In the genomic region with DNA sequence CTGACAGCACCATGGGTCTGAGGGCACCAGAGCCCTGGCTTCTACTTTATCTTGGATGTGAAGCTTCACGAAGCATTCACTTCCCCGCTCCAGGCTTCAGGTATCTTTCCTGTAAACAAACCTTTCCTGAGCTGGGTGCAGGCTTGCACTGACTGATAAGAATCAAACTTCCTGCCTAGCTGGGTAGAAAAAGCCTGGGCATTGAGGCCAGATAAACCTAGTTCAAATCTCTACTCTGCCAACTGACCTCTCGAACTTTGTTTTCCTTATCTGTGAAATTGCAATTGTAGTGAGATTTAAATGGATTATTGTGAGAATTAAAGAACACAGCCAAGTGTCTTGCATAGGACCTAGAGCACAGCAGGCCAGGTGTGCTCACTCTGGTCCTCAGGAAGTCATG, we compare ENCODE assay signal across 29 cellular contexts. TPM values are rescaled to one million over a fixed set of nuclear protein-coding genes. Genes with fewer than 3 reads are reported as not detected.
A peak's percentile ranks its signal among the peaks of the same experiment; 100 is the strongest.
DNase-seq lines count a peak whose midpoint lies in the region; ATAC-seq, FAIRE-seq and TF ChIP-seq lines count a peak whose summit lies in the region.
"Had no signal": no experiment of that assay in that cellular context is flagged by ENCODE, and none has a peak within 500 bp of the region (broad histone marks: within the 10 kb centered on the region; RNA-seq: fewer than 3 reads in every experiment).

No MANE protein-coding gene starts in this region.

- H3K4me2 ChIP-seq in K562 (ENCODE audit: insufficient read depth, low read length): no peak overlapping the region
- H3K4me2 ChIP-seq in mesenchymal stem cell (ENCODE audit: low read length, poor library complexity, severe bottlenecking): no peak overlapping the region

- no peak overlapping the region for H2BK15ac ChIP-seq in mesenchymal stem cell (ENCODE audit: low read depth, poor library complexity, severe bottlenecking)

- H3K9me3 ChIP-seq in K562 (replicated peaks; ENCODE audit: control insufficient read depth, insufficient read depth, low read depth, low read length) (no peaks in the 10 kb centered on the region), mesenchymal stem cell (ENCODE audit: control insufficient read depth, low read length) (no peaks in the 10 kb centered on the region)
- no peaks in the 10 kb centered on the region for H3K9me3 ChIP-seq in CD8-positive, alpha-beta T cell (ENCODE audit: low read length)
- H3K9me3 ChIP-seq: BE2C, MG63, right atrium auricular region, upper lobe of right lung had no signal

- no peak overlapping the region for H3K4me3 Mint-ChIP-seq in activated T-cell treated with anti-CD3 and anti-CD28 coated beads, Interleukin-2, amount 50 U/mL, for 72 hours
- peak overlapping the region in 1 of 3 donors; percentile 97 for H3K4me3 Mint-ChIP-seq in T-cell
- no peak overlapping the region for H3K4me3 Mint-ChIP-seq in CD8-positive, alpha-beta T cell

- H3K4me1 ChIP-seq in K562 (replicated peaks in 1 of 2; ENCODE audit: control insufficient read depth in 2 of 2, insufficient read depth in 2 of 2, low read length in 2 of 2) (peaks cover 18 to 20% of the 10 kb centered on the region in 2 experiments), mesenchymal stem cell (ENCODE audit: control insufficient read depth, insufficient read depth, low read depth, low read length) (peaks cover 16% of the 10 kb centered on the region)
- H3K4me1 ChIP-seq in CD8-positive, alpha-beta T cell (ENCODE audit: insufficient read depth, low read length): peaks cover 26% of the 10 kb centered on the region
- H3K4me1 ChIP-seq: BE2C had no signal

- peak overlapping the region; percentile 20 for H3K27ac Mint-ChIP-seq in activated T-cell treated with anti-CD3 and anti-CD28 coated beads, Interleukin-2, amount 50 U/mL, for 72 hours
- H3K27ac Mint-ChIP-seq in T-cell: peak overlapping the region; percentile 62 to 86
- H3K27ac Mint-ChIP-seq in CD8-positive, alpha-beta T cell: no peak overlapping the region

- no peak overlapping the region for H4K91ac ChIP-seq in mesenchymal stem cell (ENCODE audit: low read length)

- H2AK5ac ChIP-seq in mesenchymal stem cell (ENCODE audit: low read length, severe bottlenecking): no peak overlapping the region

- H3K27me3 ChIP-seq in K562 (ENCODE audit: control insufficient read depth in 2 of 2, insufficient read depth in 2 of 2, low read length in 2 of 2): no peaks in the 10 kb centered on the region
- no peaks in the 10 kb centered on the region for H3K27me3 ChIP-seq in mesenchymal stem cell (ENCODE audit: control insufficient read depth in 1 of 2, insufficient read depth in 1 of 2, low read length in 2 of 2)
- no peaks in the 10 kb centered on the region for H3K27me3 ChIP-seq in CD8-positive, alpha-beta T cell (ENCODE audit: insufficient read depth, low read length)
- H3K27me3 ChIP-seq: BE2C, MG63, right atrium auricular region, upper lobe of right lung had no signal

- H4K8ac ChIP-seq in mesenchymal stem cell (ENCODE audit: low read length): peak overlapping the region; percentile 21

- no peaks in the 10 kb centered on the region for H3K27me3 Mint-ChIP-seq in activated T-cell treated with anti-CD3 and anti-CD28 coated beads, Interleukin-2, amount 50 U/mL, for 72 hours (ENCODE audit: low read depth)
- H3K27me3 Mint-ChIP-seq in T-cell: no peaks in the 10 kb centered on the region
- no peaks in the 10 kb centered on the region for H3K27me3 Mint-ChIP-seq in CD8-positive, alpha-beta T cell (ENCODE audit: low read depth)

- no peaks in the 10 kb centered on the region for H4K20me1 ChIP-seq in K562 (replicated peaks; ENCODE audit: control insufficient read depth, insufficient read depth, low read length)

- POLR2A ChIA-PET in T-cell (lab: Charles Lee): interaction anchor here in 1 of 2 donors (0.5 kb wide), 1 partner anchor 46 kb away, joined by 3 read pairs; no protein-coding TSS in a partner anchor
- POLR2A ChIA-PET in K562 (lab: Yijun Ruan, JAX): interaction anchor here (0.7 to 2.1 kb wide), 6 partner anchors 7 to 21 kb away, joined by 3 to 8 read pairs (median 4); no protein-coding TSS in a partner anchor
- POLR2A ChIA-PET in CD8-positive, alpha-beta T cell (lab: Charles Lee): interaction anchor here (1.0 kb wide), 1 partner anchor 10 kb away, joined by 3 read pairs; no protein-coding TSS in a partner anchor

- FAIRE-seq in K562 (lab: Jason Lieb, UNC): peak; percentile 23
- FAIRE-seq: bronchial epithelial cell had no signal

- peaks cover 21% of the 10 kb centered on the region for H3K79me2 ChIP-seq in K562 (ENCODE audit: control insufficient read depth, insufficient read depth, low read length)

- peaks cover 20% of the 10 kb centered on the region for H3K79me1 ChIP-seq in mesenchymal stem cell (replicated peaks; ENCODE audit: low read length, poor library complexity, severe bottlenecking)

- BruUV-seq in K562 (replicated peaks; lab: Mats Ljungman, UMichigan): no TSS peak

- H3K9ac ChIP-seq in K562 (ENCODE audit: insufficient read depth in 1 of 2, low read depth in 2 of 2, low read length in 2 of 2): 0 out of 4 replicates have a peak overlapping the region, but pooled peaks of 1 of the 2 experiments have one; percentile 5
- H3K9ac ChIP-seq in mesenchymal stem cell (ENCODE audit: low read length): no peak overlapping the region

- no peak overlapping the region for H3K27ac ChIP-seq in K562 (ENCODE audit: extremely low read depth, low read depth, low read length)
- no peak overlapping the region for H3K27ac ChIP-seq in mesenchymal stem cell (ENCODE audit: low read length, poor library complexity, severe bottlenecking)
- no peak overlapping the region for H3K27ac ChIP-seq in CD8-positive, alpha-beta T cell (ENCODE audit: low read depth, low read length)
- H3K27ac ChIP-seq: right atrium auricular region, upper lobe of right lung, WERI-Rb-1 had no signal

- TF ChIP-seq POLR2A in K562 (conservative IDR thresholded peaks at IDR 0.05): no peak

- WGBS in K562 (ENCODE audit: insufficient coverage, low coverage, missing lambda C conversion rate): 5% methylated on average over 3 of the region's 3 CpGs
- 86% methylated on average over 3 of the region's 3 CpGs for WGBS in mesenchymal stem cell

- TF ChIP-seq EP300 in K562 (IDR thresholded peaks at IDR 0.05; ENCODE audit: low read length): no peak

- in situ Hi-C loops in K562 (cut with MboI): no loop called here

- H3K36me3 ChIP-seq in K562 (ENCODE audit: control insufficient read depth, insufficient read depth, low read length) (peaks cover 20% of the 10 kb centered on the region; the same call in 2 of the 3 replicates), mesenchymal stem cell (ENCODE audit: control insufficient read depth in 1 of 2, insufficient read depth in 2 of 2, low read depth in 1 of 2, low read length in 2 of 2) (peaks cover 13 to 43% of the 10 kb centered on the region in 2 experiments)
- H3K36me3 ChIP-seq in CD8-positive, alpha-beta T cell (ENCODE audit: insufficient read depth, low read length): peaks cover 3% of the 10 kb centered on the region

- H3K36me3 Mint-ChIP-seq in activated T-cell treated with anti-CD3 and anti-CD28 coated beads, Interleukin-2, amount 50 U/mL, for 72 hours (ENCODE audit: insufficient read depth in 2 of 2): peaks cover 2 to 5% of the 10 kb centered on the region in 2 donors
- peaks cover 15% of the 10 kb centered on the region for H3K36me3 Mint-ChIP-seq in T-cell
- peaks cover 18% of the 10 kb centered on the region for H3K36me3 Mint-ChIP-seq in CD8-positive, alpha-beta T cell

- TF ChIP-seq RAD21 in K562 (CRISPR knock-in tag; conservative IDR thresholded peaks at IDR 0.05 in 1 of 2, IDR thresholded peaks at IDR 0.05 in 1 of 2): no peak

- H3K9me1 ChIP-seq in K562 (ENCODE audit: control insufficient read depth, insufficient read depth, low read length): no peaks in the 10 kb centered on the region

- H3K18ac ChIP-seq in mesenchymal stem cell (ENCODE audit: low read depth in 1 of 2, low read length in 2 of 2): no peak overlapping the region

- DNase-seq in activated T-cell treated with anti-CD3 and anti-CD28 coated beads, Interleukin-2, amount 50 U/mL, for 72 hours: no peak
- DNase-seq in activated T-cell treated with anti-CD3 and anti-CD28 coated beads for 4 hours (no peak), T-cell (no peak), K562 (ENCODE audit: extremely low read depth in 1 of 4, low spot score in 3 of 4) (no peak), mesenchymal stem cell (no peak), head of caudate nucleus (no peak), islet precursor cell (no peak)
- no peak for DNase-seq in CD8-positive, alpha-beta T cell
- DNase-seq: activated CD4-positive, alpha-beta T cell treated with anti-CD3 and anti-CD28 coated beads, Interleukin-2, amount 50 U/mL, for 48 hours; aorta; BE2C; H7; hypothalamus; KBM-7; left cardiac atrium; MG63; NCI-H1417; NCI-H2029 treated with DMSO at 0.1 percent for 48 hours; NCI-H226; NCI-H526 treated with DMSO at 0.1 percent for 48 hours; Right ventricle myocardium superior; stimulated activated CD4-positive, alpha-beta T cell treated with anti-CD3 and anti-CD28 coated beads, Interleukin-2, amount 100 ng/mL, for 24 hours; stimulated activated naive CD8-positive, alpha-beta T cell treated with anti-CD3 and anti-CD28 coated beads, Interleukin-15, Interleukin-2, amounts not matched to agents 100 U/mL and 50 U/mL, for 24 hours; T1000; upper lobe of right lung; WERI-Rb-1 had no signal

- H2BK5ac ChIP-seq in mesenchymal stem cell (ENCODE audit: low read depth, low read length, poor library complexity, severe bottlenecking): no peak overlapping the region

- H2BK120ac ChIP-seq in mesenchymal stem cell (ENCODE audit: low read depth, low read length): no peak overlapping the region

- H2AFZ ChIP-seq in K562 (ENCODE audit: low read depth, low read length): no peak overlapping the region
- no peak overlapping the region for H2AFZ ChIP-seq in mesenchymal stem cell (ENCODE audit: low read depth, low read length)

- no peak overlapping the region for H3K23ac ChIP-seq in mesenchymal stem cell (ENCODE audit: low read length in 2 of 2)

- no peak overlapping the region for H2BK12ac ChIP-seq in mesenchymal stem cell (ENCODE audit: low read length in 2 of 2)

- no peak overlapping the region for H3K4ac ChIP-seq in mesenchymal stem cell (ENCODE audit: low read depth in 1 of 2, low read length in 2 of 2)

- H3K14ac ChIP-seq in mesenchymal stem cell (ENCODE audit: low read length in 2 of 2): no peak overlapping the region

- peaks cover 46% of the 10 kb centered on the region for H3K4me1 Mint-ChIP-seq in activated T-cell treated with anti-CD3 and anti-CD28 coated beads, Interleukin-2, amount 50 U/mL, for 72 hours (ENCODE audit: low read depth)
- peaks cover 52 to 68% (median 64%) of the 10 kb centered on the region in 3 donors for H3K4me1 Mint-ChIP-seq in T-cell
- peaks cover 47% of the 10 kb centered on the region for H3K4me1 Mint-ChIP-seq in CD8-positive, alpha-beta T cell (ENCODE audit: low read depth)

- no peak overlapping the region for H3K4me3 ChIP-seq in K562
- H3K4me3 ChIP-seq in mesenchymal stem cell (ENCODE audit: insufficient read depth in 1 of 2, low read depth in 1 of 2, low read length in 2 of 2): no peak overlapping the region
- no peak overlapping the region for H3K4me3 ChIP-seq in CD8-positive, alpha-beta T cell (ENCODE audit: low read depth, low read length)
- H3K4me3 ChIP-seq: GM12878, MG63, right atrium auricular region, upper lobe of right lung had no signal

- ATAC-seq in activated T-cell treated with anti-CD3 and anti-CD28 coated beads, Interleukin-2, amount 50 U/mL, for 72 hours (replicated peaks in 1 of 2): no peak
- no peak for ATAC-seq in T-cell (replicated peaks in 1 of 4)
- no peak for ATAC-seq in K562
- no peak for ATAC-seq in CD8-positive, alpha-beta T cell
- ATAC-seq: GM12878; left cardiac atrium; stimulated activated naive CD8-positive, alpha-beta T cell treated with anti-CD3 and anti-CD28 coated beads, Interleukin-15, Interleukin-2, amounts not matched to agents 100 U/mL and 50 U/mL, for 24 hours; upper lobe of right lung had no signal

- TF ChIP-seq CTCF in K562 (IDR thresholded peaks at IDR 0.05 in 2 of 3, conservative IDR thresholded peaks at IDR 0.05 in 1 of 3; ENCODE audit: insufficient read depth in 2 of 3, low read depth in 1 of 3, low read length in 3 of 3): no peak
- no peak for TF ChIP-seq CTCF in CD8-positive, alpha-beta T cell (IDR thresholded peaks at IDR 0.05)

- intact Hi-C loops in K562 (cut with micrococcal nuclease) (no loop called here), head of caudate nucleus (cut with DNase I) (no loop called here)
- intact Hi-C loops in CD8-positive, alpha-beta T cell (cut with DNase I, micrococcal nuclease): loop anchor here in 1 of 2 experiments (10.0 kb wide), 1 partner anchor 621 kb away; a partner anchor contains a TSS

- CTCF ChIA-PET in T-cell (lab: Charles Lee) (interaction anchor here (0.6 kb wide), 2 partner anchors 85 to 598 kb away, joined by 4 to 6 read pairs; no protein-coding TSS in a partner anchor), K562 (lab: Yijun Ruan, JAX; ENCODE audit: low intra/inter-chr PET ratio) (no interaction called here)
- CTCF ChIA-PET in CD8-positive, alpha-beta T cell (lab: Charles Lee): interaction anchor here (1.2 to 1.4 kb wide), 2 partner anchors 11 to 69 kb away, joined by 3 to 6 read pairs; no protein-coding TSS in a partner anchor

- H3K9me3 Mint-ChIP-seq in activated T-cell treated with anti-CD3 and anti-CD28 coated beads, Interleukin-2, amount 50 U/mL, for 72 hours: no peaks in the 10 kb centered on the region
- H3K9me3 Mint-ChIP-seq in T-cell: no peaks in the 10 kb centered on the region
- H3K9me3 Mint-ChIP-seq in CD8-positive, alpha-beta T cell: no peaks in the 10 kb centered on the region

RNA-seq across cellular contexts. Expression of a gene that starts 2.9 kb away (rescaled TPM):
- 10 to 100 TPM; 29.8 to 31.0 TPM for total RNA-seq in activated T-cell treated with anti-CD3 and anti-CD28 coated beads, Interleukin-2, amount 50 U/mL, for 72 hours
- total RNA-seq in T-cell (10 to 100 TPM; 28.5 to 40.3 (median 34.8) TPM), K562 (2014; rRNA removed) (43.6 and 46.8 TPM in 2 replicates), K562 (2014; rRNA removed; fragmentation: Illumina TruSeq; extraction: Trizol) (25.2 and 31.8 TPM in 2 replicates), K562 (2015; rRNA removed; fragmentation: Illumina TruSeq; extraction: Trizol) (33.3 and 37.4 TPM in 2 replicates), K562 (2021) (46.5 and 54.3 TPM in 2 replicates)
- total RNA-seq in K562 (2011; cell fraction: chromatin; rRNA removed; ENCODE audit: low replicate concordance): 63.5 and 134 TPM in 2 replicates
- total RNA-seq in K562 (2011; cell fraction: nucleolus; rRNA removed): 154 and 182 TPM in 2 replicates
- 105 and 122 TPM in 2 replicates for total RNA-seq in K562 (2011; cell fraction: nucleoplasm; rRNA removed)
- polyA plus RNA-seq in K562 (2011; rRNA removed) (55.8 and 67.8 TPM in 2 replicates), K562 (2014; fragmentation: Illumina TruSeq; extraction: Trizol) (54.1 and 61.7 TPM in 2 replicates), K562 (2014; fragmentation: Nextera tagmentation; extraction: Ambion mirVana) (100 to 1,000 TPM; 233 to 239 TPM), K562 (2014; rRNA removed) (64.4 and 72.6 TPM in 2 replicates)
- polyA plus RNA-seq in K562 (2011; cell fraction: cytosol; rRNA removed): 113 and 129 TPM in 2 replicates
- polyA plus RNA-seq in K562 (2011; cell fraction: nucleus; rRNA removed): 65.0 and 95.7 TPM in 2 replicates
- 48.4 and 51.3 TPM in 2 replicates for polyA plus RNA-seq in K562 (2012)
- 48.1 and 54.8 TPM in 2 replicates for polyA minus RNA-seq in K562 (2011; rRNA and poly(A)+ RNA removed)
- 21.3 and 27.6 TPM in 2 replicates for polyA minus RNA-seq in K562 (2011; cell fraction: cytosol; rRNA and poly(A)+ RNA removed)
- polyA minus RNA-seq in K562 (2011; cell fraction: nucleus; rRNA and poly(A)+ RNA removed): 32.0 and 42.5 TPM in 2 replicates
- 43.4 TPM for polyA plus RNA-seq in mesenchymal stem cell (2013, experiment 1 of 2)
- 44.0 TPM for polyA plus RNA-seq in mesenchymal stem cell (2013, experiment 2 of 2)
- total RNA-seq in CD8-positive, alpha-beta T cell: 10 to 100 TPM; 37.1 to 44.7 TPM

RNA-seq across cellular contexts. Expression of a gene that starts 23.3 kb away (rescaled TPM):
- 100 to 1,000 TPM; 106 to 114 TPM for total RNA-seq in activated T-cell treated with anti-CD3 and anti-CD28 coated beads, Interleukin-2, amount 50 U/mL, for 72 hours
- 10 to 100 TPM; 31.0 to 92.5 (median 66.2) TPM for total RNA-seq in T-cell
- total RNA-seq in K562 (2011; cell fraction: chromatin; rRNA removed; ENCODE audit: low replicate concordance): 215 and 563 TPM in 2 replicates
- 341 and 352 TPM in 2 replicates for total RNA-seq in K562 (2011; cell fraction: nucleolus; rRNA removed)
- 210 and 234 TPM in 2 replicates for total RNA-seq in K562 (2011; cell fraction: nucleoplasm; rRNA removed)
- total RNA-seq in K562 (2014; rRNA removed): 47.9 and 57.6 TPM in 2 replicates
- total RNA-seq in K562 (2014; rRNA removed; fragmentation: Illumina TruSeq; extraction: Trizol): 16.2 and 26.9 TPM in 2 replicates
- 21.1 and 21.8 TPM in 2 replicates for total RNA-seq in K562 (2015; rRNA removed; fragmentation: Illumina TruSeq; extraction: Trizol)
- total RNA-seq in K562 (2021): 113 and 126 TPM in 2 replicates
- 32.3 and 65.2 TPM in 2 replicates for polyA plus RNA-seq in K562 (2011; rRNA removed)
- polyA plus RNA-seq in K562 (2011; cell fraction: cytosol; rRNA removed): 33.8 and 42.7 TPM in 2 replicates
- polyA plus RNA-seq in K562 (2011; cell fraction: nucleus; rRNA removed): 385 and 440 TPM in 2 replicates
- polyA plus RNA-seq in K562 (2012): 73.5 and 82.7 TPM in 2 replicates
- polyA plus RNA-seq in K562 (2014; fragmentation: Illumina TruSeq; extraction: Trizol): 48.2 and 49.9 TPM in 2 replicates
- 10 to 100 TPM; 18.7 to 19.2 TPM for polyA plus RNA-seq in K562 (2014; fragmentation: Nextera tagmentation; extraction: Ambion mirVana)
- 63.0 and 63.7 TPM in 2 replicates for polyA plus RNA-seq in K562 (2014; rRNA removed)
- 19.6 and 21.8 TPM in 2 replicates for polyA minus RNA-seq in K562 (2011; rRNA and poly(A)+ RNA removed)
- polyA minus RNA-seq in K562 (2011; cell fraction: cytosol; rRNA and poly(A)+ RNA removed): 36.4 and 51.4 TPM in 2 replicates
- polyA minus RNA-seq in K562 (2011; cell fraction: nucleus; rRNA and poly(A)+ RNA removed): 49.3 and 53.6 TPM in 2 replicates
- polyA plus RNA-seq in mesenchymal stem cell (2013, experiment 1 of 2): 51.6 TPM
- 50.1 TPM for polyA plus RNA-seq in mesenchymal stem cell (2013, experiment 2 of 2)
- total RNA-seq in CD8-positive, alpha-beta T cell: 10 to 100 TPM; 15.2 to 18.7 TPM

RNA-seq across cellular contexts. Expression of a gene that starts 24.8 kb away (rescaled TPM):
- total RNA-seq in activated T-cell treated with anti-CD3 and anti-CD28 coated beads, Interleukin-2, amount 50 U/mL, for 72 hours: 1 to 10 TPM; 7.6 to 7.9 TPM
- 1 to 10 TPM; 1.4 to 2.3 (median 2.2) TPM for total RNA-seq in T-cell
- 11.2 and 22.6 TPM in 2 replicates for total RNA-seq in K562 (2011; cell fraction: chromatin; rRNA removed; ENCODE audit: low replicate concordance)
- total RNA-seq in K562 (2011; cell fraction: nucleolus; rRNA removed): 13.6 and 15.5 TPM in 2 replicates
- 10.0 and 10.3 TPM in 2 replicates for total RNA-seq in K562 (2011; cell fraction: nucleoplasm; rRNA removed)
- 1.2 and 1.6 TPM in 2 replicates for total RNA-seq in K562 (2014; rRNA removed)
- 0.69 and 0.70 TPM in 2 replicates for total RNA-seq in K562 (2014; rRNA removed; fragmentation: Illumina TruSeq; extraction: Trizol)
- 0.72 TPM in 2 replicates for total RNA-seq in K562 (2015; rRNA removed; fragmentation: Illumina TruSeq; extraction: Trizol)
- 2.5 and 3.1 TPM in 2 replicates for total RNA-seq in K562 (2021)
- 2.6 and 3.4 TPM in 2 replicates for polyA plus RNA-seq in K562 (2011; rRNA removed)
- polyA plus RNA-seq in K562 (2011; cell fraction: cytosol; rRNA removed): 1.8 and 2.4 TPM in 2 replicates
- 25.0 and 34.4 TPM in 2 replicates for polyA plus RNA-seq in K562 (2011; cell fraction: nucleus; rRNA removed)
- polyA plus RNA-seq in K562 (2012): 2.1 and 3.4 TPM in 2 replicates
- 1.5 and 1.8 TPM in 2 replicates for polyA plus RNA-seq in K562 (2014; fragmentation: Illumina TruSeq; extraction: Trizol)
- polyA plus RNA-seq in K562 (2014; fragmentation: Nextera tagmentation; extraction: Ambion mirVana): under 1 TPM; 0.06 to 0.07 TPM
- polyA plus RNA-seq in K562 (2014; rRNA removed): 2.7 and 2.8 TPM in 2 replicates
- 1.2 and 1.3 TPM in 2 replicates for polyA minus RNA-seq in K562 (2011; rRNA and poly(A)+ RNA removed)
- 0.91 and 1.5 TPM in 2 replicates for polyA minus RNA-seq in K562 (2011; cell fraction: cytosol; rRNA and poly(A)+ RNA removed)
- polyA minus RNA-seq in K562 (2011; cell fraction: nucleus; rRNA and poly(A)+ RNA removed): 4.4 and 4.7 TPM in 2 replicates
- polyA plus RNA-seq in mesenchymal stem cell (2013, experiment 1 of 2): 1.5 TPM
- polyA plus RNA-seq in mesenchymal stem cell (2013, experiment 2 of 2): 1.5 TPM
- total RNA-seq in CD8-positive, alpha-beta T cell: 1 to 10 TPM; 2.0 to 2.1 TPM

RNA-seq across cellular contexts. Expression of a gene that starts 25.1 kb away (rescaled TPM):
- total RNA-seq in activated T-cell treated with anti-CD3 and anti-CD28 coated beads, Interleukin-2, amount 50 U/mL, for 72 hours: 1 to 10 TPM; 3.0 to 3.1 TPM
- total RNA-seq in T-cell (10 to 100 TPM in 1 of 5 donors, 1 to 10 TPM in 4; 3.8 to 11.7 (median 8.8) TPM), K562 (2014; rRNA removed) (1.9 and 3.1 TPM in 2 replicates), K562 (2014; rRNA removed; fragmentation: Illumina TruSeq; extraction: Trizol) (0.48 and 0.58 TPM in 2 replicates), K562 (2015; rRNA removed; fragmentation: Illumina TruSeq; extraction: Trizol) (1.5 and 1.7 TPM in 2 replicates), K562 (2021) (3.9 and 4.6 TPM in 2 replicates)
- 12.1 and 42.9 TPM in 2 replicates for total RNA-seq in K562 (2011; cell fraction: chromatin; rRNA removed; ENCODE audit: low replicate concordance)
- total RNA-seq in K562 (2011; cell fraction: nucleolus; rRNA removed): 32.0 and 40.1 TPM in 2 replicates
- total RNA-seq in K562 (2011; cell fraction: nucleoplasm; rRNA removed): 12.4 and 17.4 TPM in 2 replicates
- polyA plus RNA-seq in K562 (2011; rRNA removed) (2.5 and 4.0 TPM in 2 replicates), K562 (2014; fragmentation: Illumina TruSeq; extraction: Trizol) (0.82 and 1.3 TPM in 2 replicates), K562 (2014; fragmentation: Nextera tagmentation; extraction: Ambion mirVana) (under 1 TPM; 0.04 to 0.06 TPM), K562 (2014; rRNA removed) (5.1 and 5.2 TPM in 2 replicates)
- 2.2 and 3.1 TPM in 2 replicates for polyA plus RNA-seq in K562 (2011; cell fraction: cytosol; rRNA removed)
- polyA plus RNA-seq in K562 (2011; cell fraction: nucleus; rRNA removed): 35.2 and 59.8 TPM in 2 replicates
- polyA plus RNA-seq in K562 (2012): 3.7 and 5.7 TPM in 2 replicates
- 0.51 and 0.53 TPM in 2 replicates for polyA minus RNA-seq in K562 (2011; rRNA and poly(A)+ RNA removed)
- 0.57 and 1.3 TPM in 2 replicates for polyA minus RNA-seq in K562 (2011; cell fraction: cytosol; rRNA and poly(A)+ RNA removed)
- polyA minus RNA-seq in K562 (2011; cell fraction: nucleus; rRNA and poly(A)+ RNA removed): 5.8 and 7.3 TPM in 2 replicates
- polyA plus RNA-seq in mesenchymal stem cell (2013, experiment 1 of 2): 0.64 TPM
- 0.49 TPM for polyA plus RNA-seq in mesenchymal stem cell (2013, experiment 2 of 2)
- 1 to 10 TPM; 1.3 to 1.6 TPM for total RNA-seq in CD8-positive, alpha-beta T cell

RNA-seq across cellular contexts. Expression of a gene that starts 32.0 kb away (rescaled TPM):
- 10 to 100 TPM; 82.8 to 91.7 TPM for total RNA-seq in activated T-cell treated with anti-CD3 and anti-CD28 coated beads, Interleukin-2, amount 50 U/mL, for 72 hours
- total RNA-seq in T-cell (10 to 100 TPM; 59.4 to 97.1 (median 83.1) TPM), K562 (2014; rRNA removed) (109 and 145 TPM in 2 replicates), K562 (2014; rRNA removed; fragmentation: Illumina TruSeq; extraction: Trizol) (52.8 and 64.0 TPM in 2 replicates), K562 (2015; rRNA removed; fragmentation: Illumina TruSeq; extraction: Trizol) (105 and 106 TPM in 2 replicates), K562 (2021) (114 and 115 TPM in 2 replicates)
- 211 and 651 TPM in 2 replicates for total RNA-seq in K562 (2011; cell fraction: chromatin; rRNA removed; ENCODE audit: low replicate concordance)
- 388 and 435 TPM in 2 replicates for total RNA-seq in K562 (2011; cell fraction: nucleolus; rRNA removed)
- total RNA-seq in K562 (2011; cell fraction: nucleoplasm; rRNA removed): 240 and 280 TPM in 2 replicates
- polyA plus RNA-seq in K562 (2011; rRNA removed) (83.4 and 101 TPM in 2 replicates), K562 (2014; fragmentation: Illumina TruSeq; extraction: Trizol) (127 and 129 TPM in 2 replicates), K562 (2014; fragmentation: Nextera tagmentation; extraction: Ambion mirVana) (10 to 100 TPM in 1 of 2 experiments, 1 to 10 TPM in 1; 9.7 to 18.9 TPM), K562 (2014; rRNA removed) (139 and 150 TPM in 2 replicates)
- 110 and 215 TPM in 2 replicates for polyA plus RNA-seq in K562 (2011; cell fraction: cytosol; rRNA removed)
- polyA plus RNA-seq in K562 (2011; cell fraction: nucleus; rRNA removed): 277 and 411 TPM in 2 replicates
- polyA plus RNA-seq in K562 (2012): 96.3 and 105 TPM in 2 replicates
- 61.7 and 80.1 TPM in 2 replicates for polyA minus RNA-seq in K562 (2011; rRNA and poly(A)+ RNA removed)
- 51.9 and 58.9 TPM in 2 replicates for polyA minus RNA-seq in K562 (2011; cell fraction: cytosol; rRNA and poly(A)+ RNA removed)
- 108 and 112 TPM in 2 replicates for polyA minus RNA-seq in K562 (2011; cell fraction: nucleus; rRNA and poly(A)+ RNA removed)
- polyA plus RNA-seq in mesenchymal stem cell (2013, experiment 1 of 2): 40.9 TPM
- polyA plus RNA-seq in mesenchymal stem cell (2013, experiment 2 of 2): 39.0 TPM
- 10 to 100 TPM; 61.9 to 63.8 TPM for total RNA-seq in CD8-positive, alpha-beta T cell
